Comparison of ENCODE assay signal across 1 cellular context in genomic region chr2:72972744-72973535, GRCh38.
TF ChIP-seq lines count a peak whose summit lies in the region.

No MANE protein-coding gene starts in this region.

TF ChIP-seq in HepG2, 621 proteins besides CTCF, POLR2A, EP300 and RAD21 (continued from another document):
- TF ChIP-seq MAZ (IDR thresholded peaks at IDR 0.05; ENCODE audit: borderline replicate concordance, low read depth, low read length) (no peak), MAZ (CRISPR knock-in tag; IDR thresholded peaks at IDR 0.05; ENCODE audit: low read depth) (no peak), ZNF713 (CRISPR knock-in tag; IDR thresholded peaks at IDR 0.05) (no peak), ATF7 (IDR thresholded peaks at IDR 0.05) (no peak), ATF7 (CRISPR knock-in tag; IDR thresholded peaks at IDR 0.05) (no peak)
TF ChIP-seq in HepG2: peak in this region for 1.
